ENCODE assay signal across 16 cellular contexts in genomic region chr18:24846133-24846532, GRCh38.
A peak's percentile ranks its signal among the peaks of the same experiment; 100 is the strongest.
DNase-seq lines count a peak whose midpoint lies in the region; ATAC-seq lines count a peak whose summit lies in the region.
"Had no signal": no experiment of that assay in that cellular context is flagged by ENCODE, and none has a peak within 500 bp of the region (broad histone marks: within the 10 kb centered on the region; RNA-seq: fewer than 3 reads in every experiment).

No MANE protein-coding gene starts in this region.

- H3K27ac Mint-ChIP-seq in stimulated activated memory B cell treated with anti-CD40 and anti-IgM and Interleukin-4, amounts not matched to agents 10 μg/mL and 1 μg/mL and 100 μg/mL, for 72 hours: no peak overlapping the region
- no peak overlapping the region for H3K27ac Mint-ChIP-seq in activated T-cell treated with anti-CD3 and anti-CD28 coated beads, Interleukin-2, amount 50 U/mL, for 72 hours

- H3K36me3 Mint-ChIP-seq in stimulated activated memory B cell treated with anti-CD40 and anti-IgM and Interleukin-4, amounts not matched to agents 10 μg/mL and 1 μg/mL and 100 μg/mL, for 72 hours: no peaks in the 10 kb centered on the region
- H3K36me3 Mint-ChIP-seq in activated T-cell treated with anti-CD3 and anti-CD28 coated beads, Interleukin-2, amount 50 U/mL, for 72 hours (ENCODE audit: insufficient read depth in 2 of 2): no peaks in the 10 kb centered on the region

- no peaks in the 10 kb centered on the region for H3K4me1 Mint-ChIP-seq in stimulated activated memory B cell treated with anti-CD40 and anti-IgM and Interleukin-4, amounts not matched to agents 10 μg/mL and 1 μg/mL and 100 μg/mL, for 72 hours
- H3K4me1 Mint-ChIP-seq in activated T-cell treated with anti-CD3 and anti-CD28 coated beads, Interleukin-2, amount 50 U/mL, for 72 hours (ENCODE audit: low read depth): no peaks in the 10 kb centered on the region

- H3K4me3 Mint-ChIP-seq in stimulated activated memory B cell treated with anti-CD40 and anti-IgM and Interleukin-4, amounts not matched to agents 10 μg/mL and 1 μg/mL and 100 μg/mL, for 72 hours: no peak overlapping the region
- H3K4me3 Mint-ChIP-seq in activated T-cell treated with anti-CD3 and anti-CD28 coated beads, Interleukin-2, amount 50 U/mL, for 72 hours: no peak overlapping the region

- peaks cover 9% of the 10 kb centered on the region for H3K27me3 Mint-ChIP-seq in stimulated activated memory B cell treated with anti-CD40 and anti-IgM and Interleukin-4, amounts not matched to agents 10 μg/mL and 1 μg/mL and 100 μg/mL, for 72 hours
- H3K27me3 Mint-ChIP-seq in activated T-cell treated with anti-CD3 and anti-CD28 coated beads, Interleukin-2, amount 50 U/mL, for 72 hours (ENCODE audit: low read depth): peaks cover 22% of the 10 kb centered on the region

- H3K9me3 Mint-ChIP-seq in stimulated activated memory B cell treated with anti-CD40 and anti-IgM and Interleukin-4, amounts not matched to agents 10 μg/mL and 1 μg/mL and 100 μg/mL, for 72 hours: no peaks in the 10 kb centered on the region
- H3K9me3 Mint-ChIP-seq in activated T-cell treated with anti-CD3 and anti-CD28 coated beads, Interleukin-2, amount 50 U/mL, for 72 hours: peaks cover 0 to 1% of the 10 kb centered on the region in 2 donors

- DNase-seq in Kasumi-1 (lab: John Stamatoyannopoulos, UW) (peak; percentile 15 to 40), NOMO-1 treated with DMSO at 0.1 percent for 48 hours (lab: John Stamatoyannopoulos, UW; ENCODE audit: unreplicated experiment) (peak; percentile 86), UCSD-AML1 (lab: John Stamatoyannopoulos, UW; ENCODE audit: unreplicated experiment) (peak; percentile 14), RPMI8226 (no peak), midbrain (lab: John Stamatoyannopoulos, UW) (no peak)
- DNase-seq in activated T-cell treated with anti-CD3 and anti-CD28 coated beads, Interleukin-2, amount 50 U/mL, for 72 hours: no peak
- DNase-seq: GOT3, Karpas-422, NCI-H1048, NCI-H146, NCI-H2081, NCI-H510A treated with DMSO at 0.1 percent for 48 hours, NCI-H82 had no signal

- ATAC-seq in stimulated activated memory B cell treated with anti-CD40 and anti-IgM and Interleukin-4, amounts not matched to agents 10 μg/mL and 1 μg/mL and 100 μg/mL, for 72 hours: peak; percentile 34
- ATAC-seq in HG03439 (IDR thresholded peaks at IDR 0.05; ENCODE audit: unreplicated experiment): no peak
- no peak for ATAC-seq in activated T-cell treated with anti-CD3 and anti-CD28 coated beads, Interleukin-2, amount 50 U/mL, for 72 hours (replicated peaks in 1 of 2)
- ATAC-seq: A549 had no signal

Comparison
In these comparisons a context has a peak if more than half of its experiments do, and no peak if none do; other contexts are left out.
1. DNase-seq: peak in Kasumi-1 (2 of 2), NOMO-1 treated with DMSO at 0.1 percent for 48 hours (single experiment) and UCSD-AML1 (single experiment); none in RPMI8226 (single experiment), activated T-cell treated with anti-CD3 and anti-CD28 coated beads, Interleukin-2, amount 50 U/mL, for 72 hours (0 of 2) and midbrain (single experiment).